Comparison of ENCODE assay signal across 1 cellular context in the genomic region with DNA sequence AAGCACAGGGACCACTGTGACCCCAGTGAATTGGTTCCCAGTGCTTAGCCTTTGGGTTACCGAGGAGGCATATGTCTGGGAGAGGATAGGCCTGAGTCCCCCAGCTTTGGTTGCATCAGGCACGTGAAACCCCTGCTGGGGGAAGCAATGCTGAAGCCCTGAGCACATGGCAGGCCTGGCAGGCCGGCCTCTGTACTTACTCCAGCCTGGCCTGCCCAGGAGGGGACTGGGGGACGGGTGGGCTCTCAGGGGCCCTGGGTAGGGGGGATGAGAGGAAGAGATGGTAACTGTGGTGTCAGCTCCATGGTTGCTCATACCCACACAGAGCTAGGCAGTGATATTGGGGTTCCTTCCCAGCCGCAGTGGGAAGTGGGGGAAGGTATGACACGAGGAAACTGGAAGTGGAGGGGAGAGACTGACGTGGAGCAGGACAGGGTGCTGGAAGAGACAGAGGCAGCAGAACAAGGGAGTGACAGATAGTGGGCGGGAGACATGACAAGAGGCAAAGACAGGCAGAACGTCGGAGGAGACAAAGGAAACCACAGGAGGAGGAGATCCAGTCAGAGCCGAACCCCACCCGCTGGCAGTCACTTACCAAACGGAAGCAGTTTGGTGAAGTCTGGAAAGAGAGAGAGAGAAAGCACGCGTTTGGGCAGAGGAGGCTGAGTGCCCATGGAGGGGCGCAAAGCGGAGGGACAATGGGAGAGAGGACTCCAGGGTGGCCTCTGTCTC.
TF ChIP-seq lines count a peak whose summit lies in the region.

No MANE protein-coding gene starts in this region.

TF ChIP-seq in K562, 482 proteins besides CTCF, POLR2A, EP300 and RAD21 (continued from another document):
- TF ChIP-seq, protein P1, sequence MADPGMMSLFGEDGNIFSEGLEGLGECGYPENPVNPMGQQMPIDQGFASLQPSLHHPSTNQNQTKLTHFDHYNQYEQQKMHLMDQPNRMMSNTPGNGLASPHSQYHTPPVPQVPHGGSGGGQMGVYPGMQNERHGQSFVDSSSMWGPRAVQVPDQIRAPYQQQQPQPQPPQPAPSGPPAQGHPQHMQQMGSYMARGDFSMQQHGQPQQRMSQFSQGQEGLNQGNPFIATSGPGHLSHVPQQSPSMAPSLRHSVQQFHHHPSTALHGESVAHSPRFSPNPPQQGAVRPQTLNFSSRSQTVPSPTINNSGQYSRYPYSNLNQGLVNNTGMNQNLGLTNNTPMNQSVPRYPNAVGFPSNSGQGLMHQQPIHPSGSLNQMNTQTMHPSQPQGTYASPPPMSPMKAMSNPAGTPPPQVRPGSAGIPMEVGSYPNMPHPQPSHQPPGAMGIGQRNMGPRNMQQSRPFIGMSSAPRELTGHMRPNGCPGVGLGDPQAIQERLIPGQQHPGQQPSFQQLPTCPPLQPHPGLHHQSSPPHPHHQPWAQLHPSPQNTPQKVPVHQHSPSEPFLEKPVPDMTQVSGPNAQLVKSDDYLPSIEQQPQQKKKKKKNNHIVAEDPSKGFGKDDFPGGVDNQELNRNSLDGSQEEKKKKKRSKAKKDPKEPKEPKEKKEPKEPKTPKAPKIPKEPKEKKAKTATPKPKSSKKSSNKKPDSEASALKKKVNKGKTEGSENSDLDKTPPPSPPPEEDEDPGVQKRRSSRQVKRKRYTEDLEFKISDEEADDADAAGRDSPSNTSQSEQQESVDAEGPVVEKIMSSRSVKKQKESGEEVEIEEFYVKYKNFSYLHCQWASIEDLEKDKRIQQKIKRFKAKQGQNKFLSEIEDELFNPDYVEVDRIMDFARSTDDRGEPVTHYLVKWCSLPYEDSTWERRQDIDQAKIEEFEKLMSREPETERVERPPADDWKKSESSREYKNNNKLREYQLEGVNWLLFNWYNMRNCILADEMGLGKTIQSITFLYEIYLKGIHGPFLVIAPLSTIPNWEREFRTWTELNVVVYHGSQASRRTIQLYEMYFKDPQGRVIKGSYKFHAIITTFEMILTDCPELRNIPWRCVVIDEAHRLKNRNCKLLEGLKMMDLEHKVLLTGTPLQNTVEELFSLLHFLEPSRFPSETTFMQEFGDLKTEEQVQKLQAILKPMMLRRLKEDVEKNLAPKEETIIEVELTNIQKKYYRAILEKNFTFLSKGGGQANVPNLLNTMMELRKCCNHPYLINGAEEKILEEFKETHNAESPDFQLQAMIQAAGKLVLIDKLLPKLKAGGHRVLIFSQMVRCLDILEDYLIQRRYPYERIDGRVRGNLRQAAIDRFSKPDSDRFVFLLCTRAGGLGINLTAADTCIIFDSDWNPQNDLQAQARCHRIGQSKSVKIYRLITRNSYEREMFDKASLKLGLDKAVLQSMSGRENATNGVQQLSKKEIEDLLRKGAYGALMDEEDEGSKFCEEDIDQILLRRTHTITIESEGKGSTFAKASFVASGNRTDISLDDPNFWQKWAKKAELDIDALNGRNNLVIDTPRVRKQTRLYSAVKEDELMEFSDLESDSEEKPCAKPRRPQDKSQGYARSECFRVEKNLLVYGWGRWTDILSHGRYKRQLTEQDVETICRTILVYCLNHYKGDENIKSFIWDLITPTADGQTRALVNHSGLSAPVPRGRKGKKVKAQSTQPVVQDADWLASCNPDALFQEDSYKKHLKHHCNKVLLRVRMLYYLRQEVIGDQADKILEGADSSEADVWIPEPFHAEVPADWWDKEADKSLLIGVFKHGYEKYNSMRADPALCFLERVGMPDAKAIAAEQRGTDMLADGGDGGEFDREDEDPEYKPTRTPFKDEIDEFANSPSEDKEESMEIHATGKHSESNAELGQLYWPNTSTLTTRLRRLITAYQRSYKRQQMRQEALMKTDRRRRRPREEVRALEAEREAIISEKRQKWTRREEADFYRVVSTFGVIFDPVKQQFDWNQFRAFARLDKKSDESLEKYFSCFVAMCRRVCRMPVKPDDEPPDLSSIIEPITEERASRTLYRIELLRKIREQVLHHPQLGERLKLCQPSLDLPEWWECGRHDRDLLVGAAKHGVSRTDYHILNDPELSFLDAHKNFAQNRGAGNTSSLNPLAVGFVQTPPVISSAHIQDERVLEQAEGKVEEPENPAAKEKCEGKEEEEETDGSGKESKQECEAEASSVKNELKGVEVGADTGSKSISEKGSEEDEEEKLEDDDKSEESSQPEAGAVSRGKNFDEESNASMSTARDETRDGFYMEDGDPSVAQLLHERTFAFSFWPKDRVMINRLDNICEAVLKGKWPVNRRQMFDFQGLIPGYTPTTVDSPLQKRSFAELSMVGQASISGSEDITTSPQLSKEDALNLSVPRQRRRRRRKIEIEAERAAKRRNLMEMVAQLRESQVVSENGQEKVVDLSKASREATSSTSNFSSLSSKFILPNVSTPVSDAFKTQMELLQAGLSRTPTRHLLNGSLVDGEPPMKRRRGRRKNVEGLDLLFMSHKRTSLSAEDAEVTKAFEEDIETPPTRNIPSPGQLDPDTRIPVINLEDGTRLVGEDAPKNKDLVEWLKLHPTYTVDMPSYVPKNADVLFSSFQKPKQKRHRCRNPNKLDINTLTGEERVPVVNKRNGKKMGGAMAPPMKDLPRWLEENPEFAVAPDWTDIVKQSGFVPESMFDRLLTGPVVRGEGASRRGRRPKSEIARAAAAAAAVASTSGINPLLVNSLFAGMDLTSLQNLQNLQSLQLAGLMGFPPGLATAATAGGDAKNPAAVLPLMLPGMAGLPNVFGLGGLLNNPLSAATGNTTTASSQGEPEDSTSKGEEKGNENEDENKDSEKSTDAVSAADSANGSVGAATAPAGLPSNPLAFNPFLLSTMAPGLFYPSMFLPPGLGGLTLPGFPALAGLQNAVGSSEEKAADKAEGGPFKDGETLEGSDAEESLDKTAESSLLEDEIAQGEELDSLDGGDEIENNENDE (IDR thresholded peaks at IDR 0.05; ENCODE audit: low read depth, low read length) = no peak
- no peak for TF ChIP-seq TEAD4 (IDR thresholded peaks at IDR 0.05; ENCODE audit: low read length)
- no peak for TF ChIP-seq TEAD4 (CRISPR knock-in tag; IDR thresholded peaks at IDR 0.05; ENCODE audit: borderline replicate concordance)
- TF ChIP-seq JUN (IDR thresholded peaks at IDR 0.05; ENCODE audit: borderline replicate concordance, low read depth, low read length) = no peak
- no peak for TF ChIP-seq JUN (CRISPR knock-in tag; IDR thresholded peaks at IDR 0.05; ENCODE audit: borderline replicate concordance)
- TF ChIP-seq CBX5 (IDR thresholded peaks at IDR 0.05; ENCODE audit: borderline replicate concordance, low read depth) = no peak
- TF ChIP-seq SUPT5H (IDR thresholded peaks at IDR 0.05) = peak; percentile 25; the same call in 1 of the 2 replicates
- TF ChIP-seq ESRRA (IDR thresholded peaks at IDR 0.05; ENCODE audit: borderline replicate concordance, low read depth) = no peak
- TF ChIP-seq HDAC1 (IDR thresholded peaks at IDR 0.05) = no peak
- TF ChIP-seq SRSF3 (IDR thresholded peaks at IDR 0.05; ENCODE audit: insufficient read depth, low read length) = no peak
- no peak for TF ChIP-seq HDAC8 (tag; IDR thresholded peaks at IDR 0.05)
TF ChIP-seq in K562: peak in this region for 6.
